ENCODE assay signal across 14 cellular contexts in the genomic region with DNA sequence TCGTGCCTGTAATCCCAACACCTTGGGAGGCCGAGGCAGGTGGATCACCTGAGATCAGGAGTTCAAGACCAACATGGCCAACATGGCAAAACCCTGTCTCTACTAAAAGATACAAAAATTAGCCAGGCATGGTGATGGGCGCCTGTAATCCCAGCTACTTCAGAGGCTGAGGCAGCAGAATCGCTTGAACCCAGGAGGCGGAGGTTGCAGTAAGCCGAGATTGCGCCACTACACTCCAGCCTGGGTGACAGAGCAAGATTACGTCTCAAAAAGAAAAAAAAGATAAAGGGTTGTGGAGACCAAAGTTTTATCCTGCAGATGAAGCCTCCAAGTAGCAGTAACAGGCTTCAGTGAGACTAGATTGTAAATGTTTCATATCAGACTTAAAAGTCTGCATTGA. TPM values are rescaled to one million over a fixed set of nuclear protein-coding genes. Genes with fewer than 3 reads are reported as not detected.
"Had no signal": no experiment of that assay in that cellular context is flagged by ENCODE, and none has a peak within 500 bp of the region (broad histone marks: within the 10 kb centered on the region; RNA-seq: fewer than 3 reads in every experiment).

No MANE protein-coding gene starts in this region.

RNA-seq across cellular contexts. Expression of a gene that starts 24.2 kb away (rescaled TPM):
- total RNA-seq: activated naive CD4-positive, alpha-beta T cell treated with anti-CD3 and anti-CD28 coated beads for 36 hours; activated naive CD4-positive, alpha-beta T cell treated with anti-CD3 and anti-CD28 coated beads, Interleukin-2, amount 50 U/mL, for 72 hours; activated naive CD8-positive, alpha-beta T cell treated with anti-CD3 and anti-CD28 coated beads for 36 hours; activated naive CD8-positive, alpha-beta T cell treated with anti-CD3 and anti-CD28 coated beads, Interleukin-2, amount 10 ng/mL, durations not matched to agents 7 days and 5 days; activated T-cell treated with anti-CD3 and anti-CD28 coated beads, Interleukin-2, amount 50 U/mL, for 72 hours; activated T-helper 1 cell treated with anti-CD3 and anti-CD28 coated beads, Interleukin-12 subunit alpha, Interleukin-12 subunit beta, Interleukin-2, Interleukin-4 antibody, amounts not matched to agents 30 ng/mL and 10 ng/mL and 1 ng/mL, durations not matched to agents 14 hours and 24 hours and 36 hours; activated T-helper 17 cell treated with anti-CD3 and anti-CD28 coated beads, Interleukin-2, amount 50 U/mL, for 72 hours; activated T-helper 2 cell treated with anti-CD3 and anti-CD28 coated beads, Interferon-gamma antibody, Interleukin-2, Interleukin-4, amounts not matched to agents 10 μg/mL and 5 μg/mL and 100 μg/mL, durations not matched to agents 14 hours and 24 hours and 36 hours; aorta; astrocyte; breast epithelium; cardiac muscle cell; cardiac septum; chondrocyte had no signal
- polyA plus RNA-seq: cardiac muscle cell had no signal
